In genomic region chr22:45463691-45464090, GRCh38 we compare ENCODE assay signal across 2 cellular contexts. TPM values are rescaled to one million over a fixed set of nuclear protein-coding genes. Genes with fewer than 3 reads are reported as not detected.
"Had no signal": no experiment of that assay in that cellular context is flagged by ENCODE, and none has a peak within 500 bp of the region (broad histone marks: within the 10 kb centered on the region; RNA-seq: fewer than 3 reads in every experiment).

No MANE protein-coding gene starts in this region.

RNA-seq across cellular contexts. Expression of gene RIBC2, which starts 50.2 kb away (rescaled TPM):
- total RNA-seq: GM12878 had no signal

RNA-seq across cellular contexts. Expression of gene SMC1B, which starts 50.3 kb away (rescaled TPM):
- total RNA-seq: G401, GM12878 had no signal
- polyA plus RNA-seq: GM12878 had no signal
